1 cellular context compared by ENCODE assay signal in the genomic region with DNA sequence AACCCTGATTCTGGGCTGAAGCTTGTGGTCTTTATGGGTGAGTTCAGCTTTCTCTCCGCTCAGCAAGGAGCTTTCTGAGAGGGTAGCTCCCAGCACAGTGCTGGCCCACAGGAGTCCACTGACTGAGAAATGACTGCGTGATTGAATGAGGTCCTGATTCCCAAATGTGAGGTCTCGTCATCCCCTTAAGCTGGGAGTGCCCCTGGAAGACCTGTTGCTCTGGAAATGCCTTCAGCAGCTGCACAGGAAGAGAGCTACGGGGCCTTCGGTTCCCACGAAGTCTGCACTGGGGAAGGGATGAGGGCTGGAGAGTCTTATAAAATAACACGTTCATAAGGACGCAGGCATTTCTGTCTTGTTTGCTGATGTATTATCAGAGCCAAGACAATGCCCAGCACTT.
TF ChIP-seq lines count a peak whose summit lies in the region.

No MANE protein-coding gene starts in this region.

TF ChIP-seq in H1, 55 proteins besides CTCF, POLR2A, EP300 and RAD21:
- TF ChIP-seq TCF12 (IDR thresholded peaks at IDR 0.05; ENCODE audit: low read depth, low read length) (no peak), SIN3A (conservative IDR thresholded peaks at IDR 0.05 in 1 of 2, IDR thresholded peaks at IDR 0.05 in 1 of 2; ENCODE audit: low read depth in 1 of 2, low read length in 2 of 2) (no peak), RFX5 (IDR thresholded peaks at IDR 0.05; ENCODE audit: borderline replicate concordance, low read depth, low read length) (no peak), JUN (IDR thresholded peaks at IDR 0.05; ENCODE audit: low read depth, low read length) (no peak), NANOG (IDR thresholded peaks at IDR 0.05; ENCODE audit: insufficient read depth, low read depth, low read length, poor library complexity, severe bottlenecking) (no peak), BRCA1 (IDR thresholded peaks at IDR 0.05; ENCODE audit: low read depth, low read length) (no peak), ATF3 (IDR thresholded peaks at IDR 0.05; ENCODE audit: insufficient read depth, low read depth, low read length) (no peak), TEAD4 (IDR thresholded peaks at IDR 0.05; ENCODE audit: low read depth, low read length) (no peak), CBX8 (IDR thresholded peaks at IDR 0.05; ENCODE audit: borderline replicate concordance, low read depth, low read length) (no peak), CHD7 (IDR thresholded peaks at IDR 0.05; ENCODE audit: insufficient replicate concordance, low read length) (no peak), GTF2F1 (IDR thresholded peaks at IDR 0.05; ENCODE audit: borderline replicate concordance, low read depth, low read length) (no peak), CBX5 (IDR thresholded peaks at IDR 0.05; ENCODE audit: low read depth, low read length) (no peak), SRF (IDR thresholded peaks at IDR 0.05; ENCODE audit: low read depth, low read length) (no peak), RXRA (IDR thresholded peaks at IDR 0.05; ENCODE audit: insufficient read depth, low read depth, low read length) (no peak), PHF8 (conservative IDR thresholded peaks at IDR 0.05; ENCODE audit: low read depth, low read length) (no peak)
